ENCODE assay signal across 31 cellular contexts in the genomic region with DNA sequence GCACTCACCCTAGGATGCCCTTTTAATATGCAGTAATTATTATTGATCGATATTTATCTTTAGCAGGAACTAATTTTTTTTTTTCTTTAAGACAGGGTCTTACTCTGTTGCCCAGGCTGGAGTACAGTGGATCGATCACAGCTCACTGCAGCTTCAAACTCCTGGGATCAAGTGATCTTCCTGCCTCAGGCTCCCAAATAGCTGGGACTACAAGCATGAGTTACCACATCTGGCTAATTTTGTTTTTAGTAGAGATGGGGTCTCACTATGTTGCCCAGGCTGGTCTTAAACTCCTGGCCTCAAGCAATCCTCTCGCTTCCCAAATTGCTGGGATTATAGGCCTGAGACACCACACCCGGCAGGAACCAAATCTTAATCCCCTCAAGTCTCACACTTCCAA. TPM values are rescaled to one million over a fixed set of nuclear protein-coding genes. Genes with fewer than 3 reads are reported as not detected.
"Had no signal": no experiment of that assay in that cellular context is flagged by ENCODE, and none has a peak within 500 bp of the region (broad histone marks: within the 10 kb centered on the region; RNA-seq: fewer than 3 reads in every experiment).

No MANE protein-coding gene starts in this region.

- H3K4me3 ChIP-seq: neural progenitor cell, ovary, psoas muscle, right lobe of liver, sigmoid colon, suprapubic skin, testis, tibial artery, transverse colon, upper lobe of right lung, uterus had no signal

- H3K36me3 ChIP-seq: ovary, uterus had no signal

- H3K9me3 Mint-ChIP-seq: natural killer cell; nephron; neural progenitor cell; stimulated activated memory B cell treated with anti-CD40 and anti-IgM and Interleukin-4, amounts not matched to agents 10 μg/mL and 1 μg/mL and 100 μg/mL, for 72 hours; stimulated activated naive CD8-positive, alpha-beta T cell treated with anti-CD3 and anti-CD28 coated beads, Interleukin-15, amount 100 ng/mL, for 72 hours; type B pancreatic cell had no signal

- H3K9me3 ChIP-seq: ovary, psoas muscle, right lobe of liver, sigmoid colon, suprapubic skin, testis, tibial artery, transverse colon, upper lobe of right lung, uterus had no signal

- H3K4me3 Mint-ChIP-seq: natural killer cell; nephron; neural progenitor cell; stimulated activated memory B cell treated with anti-CD40 and anti-IgM and Interleukin-4, amounts not matched to agents 10 μg/mL and 1 μg/mL and 100 μg/mL, for 72 hours; stimulated activated naive CD8-positive, alpha-beta T cell treated with anti-CD3 and anti-CD28 coated beads, Interleukin-15, amount 100 ng/mL, for 72 hours; type B pancreatic cell had no signal

- H3K27me3 ChIP-seq: neural progenitor cell, ovary, right lobe of liver, sigmoid colon, suprapubic skin, testis, tibial artery, transverse colon, upper lobe of right lung, uterus had no signal

- H3K27ac Mint-ChIP-seq: natural killer cell; nephron; neural progenitor cell; progenitor cell of endocrine pancreas; stimulated activated memory B cell treated with anti-CD40 and anti-IgM and Interleukin-4, amounts not matched to agents 10 μg/mL and 1 μg/mL and 100 μg/mL, for 72 hours; type B pancreatic cell had no signal

- H3K4me1 ChIP-seq: neural progenitor cell, parathyroid adenoma, psoas muscle, right lobe of liver, sigmoid colon, suprapubic skin, tibial artery, transverse colon, upper lobe of right lung, uterus had no signal

- ATAC-seq: natural killer cell; psoas muscle; right cardiac atrium; stimulated activated memory B cell treated with anti-CD40 and anti-IgM and Interleukin-4, amounts not matched to agents 10 μg/mL and 1 μg/mL and 100 μg/mL, for 72 hours; stimulated activated naive CD8-positive, alpha-beta T cell treated with anti-CD3 and anti-CD28 coated beads, Interleukin-15, amount 100 ng/mL, for 72 hours; stimulated activated naive CD8-positive, alpha-beta T cell treated with anti-CD3 and anti-CD28 coated beads, Interleukin-15, Interleukin-2, amounts not matched to agents 100 U/mL and 50 U/mL, for 24 hours; upper lobe of right lung had no signal

- DNase-seq: natural killer cell; occipital lobe; ovary; posterior cingulate gyrus; psoas muscle; right cardiac atrium; right lobe of liver; sigmoid colon; small intestine; stimulated activated CD4-positive, alpha-beta T cell treated with anti-CD3 and anti-CD28 coated beads, Interleukin-12 subunit alpha, Interleukin-12 subunit beta, amount 100 ng/mL, for 4 hours; stimulated activated CD4-positive, alpha-beta T cell treated with anti-CD3 and anti-CD28 coated beads, Interleukin-1b, Interleukin-23, amount 100 ng/mL, for 48 hours; stimulated activated CD4-positive, alpha-beta T cell treated with anti-CD3 and anti-CD28 coated beads, Interleukin-4, amount 100 ng/mL, for 1 hour; stimulated activated CD4-positive, alpha-beta T cell treated with anti-CD3 and anti-CD28 coated beads, Interleukin-4, amount 100 ng/mL, for 4 hours; stimulated activated CD8-positive, alpha-beta memory T cell treated with anti-CD3 and anti-CD28 coated beads, Interleukin-4, amount 100 ng/mL, for 48 hours; stimulated activated naive CD4-positive, alpha-beta T cell; stimulated activated naive CD8-positive, alpha-beta T cell treated with anti-CD3 and anti-CD28 coated beads, Interleukin-15, amount 100 ng/mL, for 72 hours; stimulated activated naive CD8-positive, alpha-beta T cell treated with anti-CD3 and anti-CD28 coated beads, Interleukin-15, Interleukin-2, amounts not matched to agents 100 U/mL and 50 U/mL, for 24 hours; substantia nigra; testis; tibial artery; transverse colon; upper lobe of right lung; uterus had no signal

- H3K27ac ChIP-seq: neural progenitor cell, ovary, psoas muscle, right lobe of liver, sigmoid colon, suprapubic skin, testis, tibial artery, transverse colon, upper lobe of right lung, uterus had no signal

- H3K27me3 Mint-ChIP-seq: progenitor cell of endocrine pancreas; stimulated activated memory B cell treated with anti-CD40 and anti-IgM and Interleukin-4, amounts not matched to agents 10 μg/mL and 1 μg/mL and 100 μg/mL, for 72 hours; stimulated activated naive CD8-positive, alpha-beta T cell treated with anti-CD3 and anti-CD28 coated beads, Interleukin-15, amount 100 ng/mL, for 72 hours; type B pancreatic cell had no signal

- H3K4me1 Mint-ChIP-seq: natural killer cell; nephron; neural progenitor cell; stimulated activated naive CD8-positive, alpha-beta T cell treated with anti-CD3 and anti-CD28 coated beads, Interleukin-15, amount 100 ng/mL, for 72 hours had no signal

RNA-seq across cellular contexts. Expression of a gene that starts 40.3 kb away (rescaled TPM):
- total RNA-seq: skeletal muscle tissue had no signal
